ENCODE assay signal across 8 cellular contexts in genomic region chr19:8320564-8321066, GRCh38. TPM values are rescaled to one million over a fixed set of nuclear protein-coding genes. Genes with fewer than 3 reads are reported as not detected.
DNase-seq lines count a peak whose midpoint lies in the region; ATAC-seq and FAIRE-seq lines count a peak whose summit lies in the region.

No MANE protein-coding gene starts in this region.

- H3K4me3 ChIP-seq in right cardiac atrium (ENCODE audit: low read length): peak overlapping the region; percentile 83
- H3K4me3 ChIP-seq in small intestine (ENCODE audit: low read depth in 1 of 2, low read length in 2 of 2): peak overlapping the region; percentile 73 to 95

- DNase-seq in activated T-helper 2 cell treated with anti-CD3 and anti-CD28 coated beads, Interferon-gamma antibody, Interleukin-2, Interleukin-4, amounts not matched to agents 10 μg/mL and 5 μg/mL and 100 μg/mL, durations not matched to agents 14 hours and 24 hours and 36 hours (ENCODE audit: low spot score): no peak
- DNase-seq in right cardiac atrium (no peak), small intestine (peak; percentile 21), NCI-H2107 treated with DMSO at 0.1 percent for 48 hours (lab: John Stamatoyannopoulos, UW; ENCODE audit: unreplicated experiment) (no peak), GDM1 (lab: John Stamatoyannopoulos, UW) (no peak)
- DNase-seq in stimulated activated CD4-positive, alpha-beta T cell treated with anti-CD3 and anti-CD28 coated beads, Interleukin-4, amount 100 ng/mL, for 1 hour: no peak

- peaks cover 0 to 2% of the 10 kb centered on the region in 2 donors for H3K36me3 ChIP-seq in small intestine (ENCODE audit: control insufficient read depth in 2 of 2, insufficient read depth in 2 of 2, low read length in 2 of 2)

- intact Hi-C loops in activated T-helper 2 cell treated with anti-CD3 and anti-CD28 coated beads, Interferon-gamma antibody, Interleukin-2, Interleukin-4, amounts not matched to agents 10 μg/mL and 5 μg/mL and 100 μg/mL, durations not matched to agents 14 hours and 24 hours and 36 hours (cut with micrococcal nuclease): loop anchor here (1.0 to 5.0 kb wide), 2 partner anchors 12 to 313 kb away; partner anchors contain the start of genes CD320 and ELAVL1
- intact Hi-C loops in right cardiac atrium (cut with DNase I): no loop called here

- no peak for FAIRE-seq in small intestine (lab: Jason Lieb, UNC)

- H3K9me3 ChIP-seq in right cardiac atrium (ENCODE audit: control insufficient read depth, low read length) (no peaks in the 10 kb centered on the region), small intestine (ENCODE audit: control insufficient read depth, low read depth) (no peaks in the 10 kb centered on the region)

- peaks cover 46% of the 10 kb centered on the region for H3K36me3 Mint-ChIP-seq in activated T-helper 2 cell treated with anti-CD3 and anti-CD28 coated beads, Interferon-gamma antibody, Interleukin-2, Interleukin-4, amounts not matched to agents 10 μg/mL and 5 μg/mL and 100 μg/mL, durations not matched to agents 14 hours and 24 hours and 36 hours (ENCODE audit: low read depth)

- H3K27me3 ChIP-seq in right cardiac atrium (ENCODE audit: control insufficient read depth, insufficient read depth) (no peaks in the 10 kb centered on the region), small intestine (ENCODE audit: control insufficient read depth in 2 of 2, insufficient read depth in 2 of 2, low read length in 2 of 2) (no peaks in the 10 kb centered on the region)

- ATAC-seq in GM19023 (IDR thresholded peaks at IDR 0.05; ENCODE audit: unreplicated experiment): peak; percentile 10
- ATAC-seq in HG03378 (IDR thresholded peaks at IDR 0.05; ENCODE audit: unreplicated experiment): peak; percentile 24
- peak in 1 of 2 donors; percentile 14 for ATAC-seq in right cardiac atrium

- H3K4me1 ChIP-seq in right cardiac atrium (ENCODE audit: control insufficient read depth, insufficient read depth, low read length) (peaks cover 9% of the 10 kb centered on the region), small intestine (ENCODE audit: control insufficient read depth in 2 of 2, insufficient read depth in 1 of 2, low read depth in 1 of 2, low read length in 1 of 2) (peaks cover 5 to 10% of the 10 kb centered on the region in 2 donors)

- peak overlapping the region; percentile 99 for H3K4me3 Mint-ChIP-seq in activated T-helper 2 cell treated with anti-CD3 and anti-CD28 coated beads, Interferon-gamma antibody, Interleukin-2, Interleukin-4, amounts not matched to agents 10 μg/mL and 5 μg/mL and 100 μg/mL, durations not matched to agents 14 hours and 24 hours and 36 hours (ENCODE audit: low read depth)

- peaks cover 12% of the 10 kb centered on the region for H3K4me1 Mint-ChIP-seq in activated T-helper 2 cell treated with anti-CD3 and anti-CD28 coated beads, Interferon-gamma antibody, Interleukin-2, Interleukin-4, amounts not matched to agents 10 μg/mL and 5 μg/mL and 100 μg/mL, durations not matched to agents 14 hours and 24 hours and 36 hours (ENCODE audit: low read depth)

- H3K27ac Mint-ChIP-seq in activated T-helper 2 cell treated with anti-CD3 and anti-CD28 coated beads, Interferon-gamma antibody, Interleukin-2, Interleukin-4, amounts not matched to agents 10 μg/mL and 5 μg/mL and 100 μg/mL, durations not matched to agents 14 hours and 24 hours and 36 hours: peak overlapping the region; percentile 98

- H3K27ac ChIP-seq in right cardiac atrium (ENCODE audit: low read length): peak overlapping the region; percentile 54
- peak overlapping the region; percentile 87 to 89 for H3K27ac ChIP-seq in small intestine (ENCODE audit: low read depth in 1 of 2, low read length in 1 of 2)

- no peaks in the 10 kb centered on the region for H3K9me3 Mint-ChIP-seq in activated T-helper 2 cell treated with anti-CD3 and anti-CD28 coated beads, Interferon-gamma antibody, Interleukin-2, Interleukin-4, amounts not matched to agents 10 μg/mL and 5 μg/mL and 100 μg/mL, durations not matched to agents 14 hours and 24 hours and 36 hours

- no peaks in the 10 kb centered on the region for H3K27me3 Mint-ChIP-seq in activated T-helper 2 cell treated with anti-CD3 and anti-CD28 coated beads, Interferon-gamma antibody, Interleukin-2, Interleukin-4, amounts not matched to agents 10 μg/mL and 5 μg/mL and 100 μg/mL, durations not matched to agents 14 hours and 24 hours and 36 hours (ENCODE audit: low read depth)

- 2% methylated on average over 16 of the region's 16 CpGs for WGBS in right cardiac atrium
- 1% methylated on average over 16 of the region's 16 CpGs for WGBS in small intestine, 3 donors

RNA-seq across cellular contexts. Expression of gene NDUFA7, which starts 0.6 kb away (rescaled TPM):
- 48.6 and 54.5 TPM in 2 replicates for total RNA-seq in activated T-helper 2 cell treated with anti-CD3 and anti-CD28 coated beads, Interferon-gamma antibody, Interleukin-2, Interleukin-4, amounts not matched to agents 10 μg/mL and 5 μg/mL and 100 μg/mL, durations not matched to agents 14 hours and 24 hours and 36 hours
- total RNA-seq in right cardiac atrium: 10 to 100 TPM; 64.4 to 90.4 (median 74.0) TPM
- polyA plus RNA-seq in right cardiac atrium: 268 TPM
- 100 to 1,000 TPM; 125 to 160 (median 149) TPM for polyA plus RNA-seq in small intestine

RNA-seq across cellular contexts. Expression of gene RPS28, which starts 0.7 kb away (rescaled TPM):
- 1,945 and 1,967 TPM in 2 replicates for total RNA-seq in activated T-helper 2 cell treated with anti-CD3 and anti-CD28 coated beads, Interferon-gamma antibody, Interleukin-2, Interleukin-4, amounts not matched to agents 10 μg/mL and 5 μg/mL and 100 μg/mL, durations not matched to agents 14 hours and 24 hours and 36 hours
- total RNA-seq in right cardiac atrium: 1,000 to 10,000 TPM in 2 of 4 donors, 100 to 1,000 TPM in 2; 887 to 1,230 (median 1,019) TPM
- polyA plus RNA-seq in right cardiac atrium (621 TPM), small intestine (100 to 1,000 TPM; 449 to 911 (median 838) TPM)

RNA-seq across cellular contexts. Expression of gene CD320, which starts 12.5 kb away (rescaled TPM):
- 90.0 and 90.2 TPM in 2 replicates for total RNA-seq in activated T-helper 2 cell treated with anti-CD3 and anti-CD28 coated beads, Interferon-gamma antibody, Interleukin-2, Interleukin-4, amounts not matched to agents 10 μg/mL and 5 μg/mL and 100 μg/mL, durations not matched to agents 14 hours and 24 hours and 36 hours
- 10 to 100 TPM; 28.9 to 37.4 (median 32.6) TPM for total RNA-seq in right cardiac atrium
- polyA plus RNA-seq in right cardiac atrium (44.0 TPM), small intestine (10 to 100 TPM in 2 of 3 donors, 1 to 10 TPM in 1; 9.8 to 64.7 (median 11.9) TPM)

RNA-seq across cellular contexts. Expression of gene KANK3, which starts 22.4 kb away (rescaled TPM):
- total RNA-seq in activated T-helper 2 cell treated with anti-CD3 and anti-CD28 coated beads, Interferon-gamma antibody, Interleukin-2, Interleukin-4, amounts not matched to agents 10 μg/mL and 5 μg/mL and 100 μg/mL, durations not matched to agents 14 hours and 24 hours and 36 hours: 0.89 and 1.7 TPM in 2 replicates
- 10 to 100 TPM; 10.1 to 14.0 (median 13.2) TPM for total RNA-seq in right cardiac atrium
- polyA plus RNA-seq in right cardiac atrium (12.5 TPM), small intestine (10 to 100 TPM in 1 of 3 donors, 1 to 10 TPM in 2; 1.3 to 13.0 (median 4.6) TPM)

RNA-seq across cellular contexts. Expression of gene ANGPTL4, which starts 43.3 kb away (rescaled TPM):
- 7.1 and 7.4 TPM in 2 replicates for total RNA-seq in activated T-helper 2 cell treated with anti-CD3 and anti-CD28 coated beads, Interferon-gamma antibody, Interleukin-2, Interleukin-4, amounts not matched to agents 10 μg/mL and 5 μg/mL and 100 μg/mL, durations not matched to agents 14 hours and 24 hours and 36 hours
- 10 to 100 TPM in 1 of 4 donors, 1 to 10 TPM in 3; 5.9 to 89.3 (median 7.8) TPM for total RNA-seq in right cardiac atrium
- polyA plus RNA-seq in right cardiac atrium: 24.1 TPM
- 10 to 100 TPM in 2 of 3 donors, 1 to 10 TPM in 1; 7.3 to 24.8 (median 10.0) TPM for polyA plus RNA-seq in small intestine
